ENCODE assay signal across 8 cellular contexts in genomic region chr3:183099026-183099837, GRCh38. TPM values are rescaled to one million over a fixed set of nuclear protein-coding genes. Genes with fewer than 3 reads are reported as not detected.
DNase-seq lines count a peak whose midpoint lies in the region; ATAC-seq and TF ChIP-seq lines count a peak whose summit lies in the region.

TSS of gene MCCC1 (minus strand) at chr3:183099496. CDS start at chr3:183099440, 56 bp downstream.

- no peaks in the 10 kb centered on the region for H3K27me3 ChIP-seq in kidney epithelial cell (ENCODE audit: control insufficient read depth, insufficient read depth, low read length)

- peak within 1 kb of the TSS; percentile 91 for H3K4me3 Mint-ChIP-seq in activated CD4-positive, alpha-beta T cell treated with anti-CD3 and anti-CD28 coated beads for 36 hours

- TF ChIP-seq CTCF in AG10803 (conservative IDR thresholded peaks at IDR 0.05; ENCODE audit: low read length) = no peak; the same call in 1 of the 2 replicates
- no peak for TF ChIP-seq CTCF in choroid plexus epithelial cell (conservative IDR thresholded peaks at IDR 0.05; ENCODE audit: low read depth, low read length)
- TF ChIP-seq CTCF in kidney epithelial cell (IDR thresholded peaks at IDR 0.05; ENCODE audit: insufficient read depth, low read length, poor library complexity, severe bottlenecking) = no peak

- ATAC-seq in GM19043 (IDR thresholded peaks at IDR 0.05; ENCODE audit: low read depth, unreplicated experiment) (peak; percentile 98), HG03378 (IDR thresholded peaks at IDR 0.05; ENCODE audit: unreplicated experiment) (peak; percentile 99)
- ATAC-seq in activated CD4-positive, alpha-beta T cell treated with anti-CD3 and anti-CD28 coated beads for 36 hours = peak; percentile 99

- H3K27ac Mint-ChIP-seq in activated CD4-positive, alpha-beta T cell treated with anti-CD3 and anti-CD28 coated beads for 36 hours = peak within 1 kb of the TSS; percentile 99

- H3K4me3 ChIP-seq in AG10803 (ENCODE audit: low read length) = peak within 1 kb of the TSS; percentile 92
- H3K4me3 ChIP-seq in choroid plexus epithelial cell (ENCODE audit: low read depth, low read length) = peak within 1 kb of the TSS; percentile 86
- peak within 1 kb of the TSS; percentile 76 for H3K4me3 ChIP-seq in kidney epithelial cell (ENCODE audit: low read depth, low read length)

- peaks cover 33% of the 10 kb centered on the region for H3K4me1 Mint-ChIP-seq in activated CD4-positive, alpha-beta T cell treated with anti-CD3 and anti-CD28 coated beads for 36 hours

- H3K27me3 Mint-ChIP-seq in activated CD4-positive, alpha-beta T cell treated with anti-CD3 and anti-CD28 coated beads for 36 hours = no peaks in the 10 kb centered on the region

- POLR2A ChIA-PET in activated CD4-positive, alpha-beta T cell treated with anti-CD3 and anti-CD28 coated beads for 36 hours (lab: Charles Lee) = interaction anchor here (1.0 to 1.2 kb wide), 3 partner anchors 17 to 306 kb away, joined by 3 to 4 read pairs (median 3); no protein-coding TSS in a partner anchor

- peak; percentile 98 for DNase-seq in AG10803 (ENCODE audit: low read depth)
- DNase-seq in NCI-H510A treated with DMSO at 0.1 percent for 48 hours (lab: John Stamatoyannopoulos, UW) = peak; percentile 95
- peak; percentile 99 for DNase-seq in activated CD4-positive, alpha-beta T cell treated with anti-CD3 and anti-CD28 coated beads for 36 hours
- DNase-seq in choroid plexus epithelial cell (ENCODE audit: low read depth) = peak; percentile 99
- DNase-seq in kidney epithelial cell (ENCODE audit: low read depth) = peak; percentile 98
- DNase-seq in stimulated activated CD4-positive, alpha-beta T cell treated with anti-CD3 and anti-CD28 coated beads, Interleukin-15, amount 100 ng/mL, for 48 hours (ENCODE audit: low read depth in 2 of 2) = peak; percentile 96 to 97

- no peaks in the 10 kb centered on the region for H3K9me3 Mint-ChIP-seq in activated CD4-positive, alpha-beta T cell treated with anti-CD3 and anti-CD28 coated beads for 36 hours (ENCODE audit: low read depth)

- CTCF ChIA-PET in activated CD4-positive, alpha-beta T cell treated with anti-CD3 and anti-CD28 coated beads for 36 hours (lab: Charles Lee) = interaction anchor here (0.6 to 4.0 kb wide), 8 partner anchors 13 to 389 kb away, joined by 3 to 38 read pairs (median 4); no protein-coding TSS in a partner anchor

- intact Hi-C loops in activated CD4-positive, alpha-beta T cell treated with anti-CD3 and anti-CD28 coated beads for 36 hours (cut with DNase I, micrococcal nuclease) = loop anchor here (1.0 to 5.0 kb wide), 8 partner anchors 63 to 598 kb away; partner anchors contain the start of genes ATP11B (in 1 of the 2), DCUN1D1 (in 1 of the 2), LAMP3 (in 1 of the 2) and MCF2L2 (in 1 of the 2)

- no peaks in the 10 kb centered on the region for H3K36me3 ChIP-seq in kidney epithelial cell (ENCODE audit: control insufficient read depth, insufficient read depth, low read length)

- H3K36me3 Mint-ChIP-seq in activated CD4-positive, alpha-beta T cell treated with anti-CD3 and anti-CD28 coated beads for 36 hours (ENCODE audit: low read depth) = peaks cover 17% of the 10 kb centered on the region

RNA-seq across cellular contexts. Expression of gene MCCC1, which starts in this region (rescaled TPM):
- 10 to 100 TPM; 22.0 to 31.1 TPM for total RNA-seq in activated CD4-positive, alpha-beta T cell treated with anti-CD3 and anti-CD28 coated beads for 36 hours
- total RNA-seq in kidney epithelial cell = 15.9 and 18.0 TPM in 2 replicates

Comparison
In these comparisons a context has a peak if more than half of its experiments do, and no peak if none do; other contexts are left out.
1. Peak in every context shown above with its lines: DNase-seq, ATAC-seq and H3K4me3 ChIP-seq.